19 cellular contexts compared by ENCODE assay signal in the genomic region with DNA sequence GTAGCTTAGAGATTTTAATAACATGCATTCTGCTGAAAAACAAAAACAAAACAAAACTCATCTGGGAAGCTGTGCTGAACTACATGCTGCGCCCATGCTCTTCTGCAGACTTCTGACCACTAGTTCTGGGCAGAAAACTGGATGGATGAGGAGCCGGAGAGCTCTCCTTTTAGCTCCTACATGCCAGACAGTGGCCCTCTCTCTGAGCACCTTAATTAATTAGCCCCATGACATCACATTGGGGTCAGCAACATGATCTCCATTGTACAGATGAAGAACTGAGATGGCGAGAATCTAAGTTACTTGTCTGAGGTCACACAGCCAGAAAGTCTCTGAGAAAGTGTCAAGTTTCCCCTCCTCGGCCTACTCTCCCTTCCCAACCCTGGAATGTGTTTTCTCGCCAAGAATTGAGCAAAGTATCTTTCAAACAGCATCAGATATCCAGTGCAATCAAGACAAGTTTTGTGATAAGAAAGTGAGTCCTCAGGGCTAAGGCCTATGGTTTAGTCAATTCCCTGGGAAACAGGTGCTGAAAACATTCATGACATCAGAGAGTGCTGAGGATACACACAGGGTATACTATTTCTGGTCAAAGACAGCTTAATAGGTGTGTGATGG. TPM values are rescaled to one million over a fixed set of nuclear protein-coding genes. Genes with fewer than 3 reads are reported as not detected.
A peak's percentile ranks its signal among the peaks of the same experiment; 100 is the strongest.
DNase-seq lines count a peak whose midpoint lies in the region; ATAC-seq and TF ChIP-seq lines count a peak whose summit lies in the region.
"Had no signal": no experiment of that assay in that cellular context is flagged by ENCODE, and none has a peak within 500 bp of the region (broad histone marks: within the 10 kb centered on the region; RNA-seq: fewer than 3 reads in every experiment).

No MANE protein-coding gene starts in this region.

- TF ChIP-seq CTCF in AG10803 (conservative IDR thresholded peaks at IDR 0.05; ENCODE audit: low read length) (no peak), RWPE2 (IDR thresholded peaks at IDR 0.05; ENCODE audit: poor library complexity, severe bottlenecking) (no peak), fibroblast of lung (conservative IDR thresholded peaks at IDR 0.05 in 1 of 2, IDR thresholded peaks at IDR 0.05 in 1 of 2; ENCODE audit: low read depth in 1 of 2, low read length in 2 of 2) (no peak), nephron progenitor cell (IDR thresholded peaks at IDR 0.05) (no peak), RWPE1 (conservative IDR thresholded peaks at IDR 0.05; ENCODE audit: low read depth) (no peak)

- H3K27me3 ChIP-seq in RWPE2 (ENCODE audit: insufficient read depth, poor library complexity, severe bottlenecking) (no peaks in the 10 kb centered on the region), fibroblast of lung (ENCODE audit: control insufficient read depth, insufficient read depth, low read length) (no peaks in the 10 kb centered on the region)
- H3K27me3 ChIP-seq: SJCRH30 had no signal

- DNase-seq in AG10803 (ENCODE audit: low read depth) (peak; percentile 59), RWPE2 (ENCODE audit: low spot score) (no peak), fibroblast of lung (ENCODE audit: low read depth in 2 of 2) (peak; percentile 33 to 88), nephron progenitor cell (no peak), middle frontal gyrus (ENCODE audit: extremely low spot score, low spot score) (no peak), C1 segment of cervical spinal cord (lab: John Stamatoyannopoulos, UW) (no peak), RWPE1 (ENCODE audit: low spot score) (no peak), A172 (ENCODE audit: low spot score) (no peak)
- DNase-seq: activated CD4-positive, CD25-positive, alpha-beta regulatory T cell treated with anti-CD3 and anti-CD28 coated beads, Interleukin-2, amount 50 U/mL, for 72 hours; CD8-positive, alpha-beta memory T cell; Kasumi-1; naive B cell; NCI-H146; NCI-H446 treated with DMSO at 0.1 percent for 48 hours; T-helper 9 cell had no signal

- H3K79me2 ChIP-seq in fibroblast of lung (ENCODE audit: control insufficient read depth, insufficient read depth, low read length): no peaks in the 10 kb centered on the region

- H3K27ac ChIP-seq in RWPE2 (ENCODE audit: poor library complexity, severe bottlenecking): no peak overlapping the region
- no peak overlapping the region for H3K27ac ChIP-seq in fibroblast of lung (ENCODE audit: insufficient read depth, low read length)
- no peak overlapping the region for H3K27ac ChIP-seq in RWPE1
- H3K27ac ChIP-seq: prostate gland, SJCRH30 had no signal

- peaks cover 5% of the 10 kb centered on the region for H3K36me3 Mint-ChIP-seq in nephron progenitor cell (ENCODE audit: low read depth)
- H3K36me3 Mint-ChIP-seq: naive B cell; stimulated activated effector memory CD8-positive, alpha-beta T cell treated with anti-CD3 and anti-CD28 coated beads, Interleukin-12 subunit alpha, Interleukin-12 subunit beta, amount 100 ng/mL, for 72 hours had no signal

- peak overlapping the region; percentile 84 for H3K27ac Mint-ChIP-seq in nephron progenitor cell
- H3K27ac Mint-ChIP-seq: stimulated activated effector memory CD8-positive, alpha-beta T cell treated with anti-CD3 and anti-CD28 coated beads, Interleukin-12 subunit alpha, Interleukin-12 subunit beta, amount 100 ng/mL, for 72 hours had no signal

- ATAC-seq in RWPE2 (ENCODE audit: low read depth): 0 out of 3 replicates have a peak, but pooled peaks have one; percentile 10
- ATAC-seq: left lobe of liver; stimulated activated effector memory CD8-positive, alpha-beta T cell treated with anti-CD3 and anti-CD28 coated beads, Interleukin-12 subunit alpha, Interleukin-12 subunit beta, amount 100 ng/mL, for 72 hours had no signal

- no peak overlapping the region for H2AFZ ChIP-seq in fibroblast of lung (ENCODE audit: low read length)

- H3K4me1 ChIP-seq in RWPE2 (ENCODE audit: insufficient read depth, poor library complexity, severe bottlenecking) (peaks cover 6% of the 10 kb centered on the region), fibroblast of lung (ENCODE audit: control insufficient read depth, extremely low read depth, insufficient read depth, low read length) (no peaks in the 10 kb centered on the region)
- H3K4me1 ChIP-seq: prostate gland had no signal

- H3K36me3 ChIP-seq in RWPE2 (ENCODE audit: low read depth) (no peaks in the 10 kb centered on the region), fibroblast of lung (ENCODE audit: control insufficient read depth, insufficient read depth, low read length) (no peaks in the 10 kb centered on the region)
- H3K36me3 ChIP-seq: prostate gland, SJCRH30 had no signal

- no peak overlapping the region for H3K4me3 Mint-ChIP-seq in nephron progenitor cell
- H3K4me3 Mint-ChIP-seq: CD8-positive, alpha-beta memory T cell; stimulated activated effector memory CD8-positive, alpha-beta T cell treated with anti-CD3 and anti-CD28 coated beads, Interleukin-12 subunit alpha, Interleukin-12 subunit beta, amount 100 ng/mL, for 72 hours had no signal

- peaks cover 4% of the 10 kb centered on the region for H3K27me3 Mint-ChIP-seq in nephron progenitor cell (ENCODE audit: low read depth, poor library complexity)
- H3K27me3 Mint-ChIP-seq: CD8-positive, alpha-beta memory T cell had no signal

- H4K20me1 ChIP-seq in fibroblast of lung (ENCODE audit: control insufficient read depth, extremely low read depth, insufficient read depth, low read length): no peaks in the 10 kb centered on the region

- CTCF ChIA-PET in RWPE1 (lab: Yijun Ruan, JAX): interaction anchor here (0.5 kb wide), 1 partner anchor 265 kb away, joined by 4 read pairs; no protein-coding TSS in a partner anchor

- no peak overlapping the region for H3K4me2 ChIP-seq in fibroblast of lung (ENCODE audit: extremely low read depth, insufficient read depth, low read length)

- no peak overlapping the region for H3K9ac ChIP-seq in fibroblast of lung (ENCODE audit: insufficient read depth, low read length)

- peaks cover 46% of the 10 kb centered on the region for H3K4me1 Mint-ChIP-seq in nephron progenitor cell
- H3K4me1 Mint-ChIP-seq: CD8-positive, alpha-beta memory T cell; naive B cell; stimulated activated effector memory CD8-positive, alpha-beta T cell treated with anti-CD3 and anti-CD28 coated beads, Interleukin-12 subunit alpha, Interleukin-12 subunit beta, amount 100 ng/mL, for 72 hours had no signal

- H3K9me3 Mint-ChIP-seq in nephron progenitor cell: peaks cover 8% of the 10 kb centered on the region
- H3K9me3 Mint-ChIP-seq: CD8-positive, alpha-beta memory T cell; stimulated activated effector memory CD8-positive, alpha-beta T cell treated with anti-CD3 and anti-CD28 coated beads, Interleukin-12 subunit alpha, Interleukin-12 subunit beta, amount 100 ng/mL, for 72 hours had no signal

- no peak overlapping the region for H3K4me3 ChIP-seq in AG10803 (ENCODE audit: low read length)
- H3K4me3 ChIP-seq in RWPE2 (ENCODE audit: severe bottlenecking): no peak overlapping the region
- H3K4me3 ChIP-seq in fibroblast of lung (replicated peaks in 1 of 4; ENCODE audit: control extremely low read depth in 1 of 4, insufficient read depth in 1 of 4, low read depth in 3 of 4, low read length in 4 of 4): no peak overlapping the region
- H3K4me3 ChIP-seq: prostate gland, SJCRH30 had no signal

- POLR2A ChIA-PET in RWPE1 (lab: Yijun Ruan, JAX; ENCODE audit: low non-redundant PET): no interaction called here

- H3K9me3 ChIP-seq in RWPE2 (ENCODE audit: severe bottlenecking): no peaks in the 10 kb centered on the region
- H3K9me3 ChIP-seq in fibroblast of lung (ENCODE audit: control insufficient read depth, insufficient read depth, low read depth, low read length): no peaks in the 10 kb centered on the region
- H3K9me3 ChIP-seq: prostate gland, SJCRH30 had no signal

RNA-seq across cellular contexts. Expression of a gene that starts 21.6 kb away (rescaled TPM):
- total RNA-seq in fibroblast of lung: 10.5 and 11.4 TPM in 2 replicates
- 4.9 and 7.1 TPM in 2 replicates for polyA plus RNA-seq in fibroblast of lung
- polyA plus RNA-seq in fibroblast of lung (2012): 3.8 and 4.2 TPM in 2 replicates
- polyA minus RNA-seq in fibroblast of lung (ENCODE audit: low replicate concordance): 5.2 and 9.9 TPM in 2 replicates
- total RNA-seq in A172 (2014; rRNA removed; shearing (Covaris generic)): 11.9 and 16.6 TPM in 2 replicates

Comparison
In these comparisons a context has a peak if more than half of its experiments do, and no peak if none do; other contexts are left out.
1. DNase-seq: peak in AG10803 (single experiment) and fibroblast of lung (2 of 2); none in RWPE2 (single experiment), nephron progenitor cell (single experiment), middle frontal gyrus (single experiment), C1 segment of cervical spinal cord (0 of 14), RWPE1 (single experiment) and A172 (single experiment).